In the genomic region with DNA sequence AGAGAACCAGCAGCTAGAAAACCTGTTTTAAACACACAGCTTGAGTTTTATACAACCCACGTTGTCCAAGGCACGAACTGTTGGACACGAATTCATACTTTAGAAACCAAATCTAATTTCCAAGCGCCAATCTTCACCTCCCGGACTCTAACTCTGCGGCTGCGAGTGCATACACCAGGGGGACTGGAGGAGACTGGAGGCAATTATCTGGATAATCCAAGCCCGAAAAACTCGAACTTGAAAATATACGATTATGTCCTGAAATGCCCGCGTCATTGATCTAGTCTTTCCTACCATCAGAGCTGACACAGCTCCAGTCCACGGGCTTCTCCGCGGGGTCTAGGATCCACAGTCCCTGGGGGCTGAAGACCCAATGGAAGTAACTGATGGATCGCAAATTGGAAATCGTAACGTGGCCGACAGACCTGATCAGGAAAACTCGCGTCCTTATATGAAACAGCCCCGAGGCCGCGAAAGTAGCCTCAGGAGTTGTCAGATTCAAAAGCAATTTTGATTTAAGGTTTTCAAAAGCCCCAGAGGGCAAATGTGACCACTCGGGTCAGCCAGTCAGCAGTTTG, we compare ENCODE assay signal across 8 cellular contexts. TPM values are rescaled to one million over a fixed set of nuclear protein-coding genes. Genes with fewer than 3 reads are reported as not detected.
A peak's percentile ranks its signal among the peaks of the same experiment; 100 is the strongest.
DNase-seq lines count a peak whose midpoint lies in the region; ATAC-seq and TF ChIP-seq lines count a peak whose summit lies in the region.

No MANE protein-coding gene starts in this region.

- DNase-seq in Caco-2 = peak in 1 of 2 experiments; percentile 14
- DNase-seq in HuH-7.5 (ENCODE audit: low spot score) = peak; percentile 50
- peak; percentile 10 for DNase-seq in activated CD8-positive, alpha-beta T cell treated with anti-CD3 and anti-CD28 coated beads for 36 hours
- DNase-seq in fibroblast of villous mesenchyme (ENCODE audit: low read depth) = peak; percentile 23
- no peak for DNase-seq in retinal pigment epithelial cell (ENCODE audit: low read depth)
- DNase-seq in DMS153 treated with DMSO at 0.1 percent for 48 hours (lab: John Stamatoyannopoulos, UW; ENCODE audit: unreplicated experiment) = no peak

- H3K27me3 ChIP-seq in Caco-2 (replicated peaks; ENCODE audit: control insufficient read depth, insufficient read depth, low read length) = no peaks in the 10 kb centered on the region; the same call in none of the 2 replicates

- BruUV-seq in Caco-2 (replicated peaks; lab: Mats Ljungman, UMichigan) = no TSS peak

- CTCF ChIA-PET in Caco-2 (lab: Charles Lee) = interaction anchor here (0.6 kb wide), 1 partner anchor 8 kb away, joined by 3 read pairs; no protein-coding TSS in a partner anchor
- CTCF ChIA-PET in activated CD8-positive, alpha-beta T cell treated with anti-CD3 and anti-CD28 coated beads for 36 hours (lab: Charles Lee) = interaction anchor here (0.7 to 1.5 kb wide), 4 partner anchors 8 to 446 kb away, joined by 3 to 5 read pairs (median 4); partner anchors contain the start of gene HDDC2

- no peaks in the 10 kb centered on the region for H3K9me3 ChIP-seq in Caco-2

- ATAC-seq in activated CD8-positive, alpha-beta T cell treated with anti-CD3 and anti-CD28 coated beads for 36 hours = no peak
- ATAC-seq in HG03565 (IDR thresholded peaks at IDR 0.05; ENCODE audit: unreplicated experiment) (no peak), HG03571 (IDR thresholded peaks at IDR 0.05; ENCODE audit: unreplicated experiment) (no peak)

- peaks cover 33% of the 10 kb centered on the region for H3K27me3 Mint-ChIP-seq in Caco-2 (ENCODE audit: insufficient read depth, unreplicated experiment)
- H3K27me3 Mint-ChIP-seq in activated CD8-positive, alpha-beta T cell treated with anti-CD3 and anti-CD28 coated beads for 36 hours = peaks cover 62% of the 10 kb centered on the region

- H3K4me3 ChIP-seq in Caco-2 (ENCODE audit: low read depth, low read length) = peak overlapping the region; percentile 48
- H3K4me3 ChIP-seq in fibroblast of villous mesenchyme (ENCODE audit: low read depth, low read length) = peak overlapping the region; percentile 65
- H3K4me3 ChIP-seq in retinal pigment epithelial cell (ENCODE audit: low read length) = peak overlapping the region; percentile 64

- peaks cover 22% of the 10 kb centered on the region for H3K4me1 Mint-ChIP-seq in Caco-2 (ENCODE audit: low read depth, unreplicated experiment)
- H3K4me1 Mint-ChIP-seq in activated CD8-positive, alpha-beta T cell treated with anti-CD3 and anti-CD28 coated beads for 36 hours (ENCODE audit: low read depth) = peaks cover 27% of the 10 kb centered on the region

- H3K4me3 Mint-ChIP-seq in Caco-2 (ENCODE audit: unreplicated experiment) = peak overlapping the region; percentile 93
- H3K4me3 Mint-ChIP-seq in activated CD8-positive, alpha-beta T cell treated with anti-CD3 and anti-CD28 coated beads for 36 hours = peak overlapping the region; percentile 65

- H3K9me3 Mint-ChIP-seq in Caco-2 (ENCODE audit: unreplicated experiment) = no peaks in the 10 kb centered on the region
- no peaks in the 10 kb centered on the region for H3K9me3 Mint-ChIP-seq in activated CD8-positive, alpha-beta T cell treated with anti-CD3 and anti-CD28 coated beads for 36 hours

- intact Hi-C loops in Caco-2 (cut with micrococcal nuclease; ENCODE audit: unreplicated experiment) = loop anchor here (1.0 kb wide), 1 partner anchor 32 kb away; no protein-coding TSS in a partner anchor
- intact Hi-C loops in activated CD8-positive, alpha-beta T cell treated with anti-CD3 and anti-CD28 coated beads for 36 hours (cut with micrococcal nuclease) = no loop called here

- POLR2A ChIA-PET in Caco-2 (lab: Charles Lee) = no interaction called here
- POLR2A ChIA-PET in activated CD8-positive, alpha-beta T cell treated with anti-CD3 and anti-CD28 coated beads for 36 hours (lab: Charles Lee) = interaction anchor here (0.7 to 1.3 kb wide), 3 partner anchors 32 to 435 kb away, joined by 3 to 7 read pairs (median 3); partner anchors contain the start of gene NCOA7

- H3K27ac Mint-ChIP-seq in Caco-2 (ENCODE audit: unreplicated experiment) = no peak overlapping the region
- H3K27ac Mint-ChIP-seq in activated CD8-positive, alpha-beta T cell treated with anti-CD3 and anti-CD28 coated beads for 36 hours = no peak overlapping the region

- TF ChIP-seq CTCF in Caco-2 (IDR thresholded peaks at IDR 0.05; ENCODE audit: insufficient read depth in 1 of 2, low read depth in 1 of 2, low read length in 1 of 2, severe bottlenecking in 1 of 2, unreplicated experiment in 1 of 2) (no peak), fibroblast of villous mesenchyme (IDR thresholded peaks at IDR 0.05; ENCODE audit: insufficient read depth, low read depth, low read length) (no peak), retinal pigment epithelial cell (conservative IDR thresholded peaks at IDR 0.05; ENCODE audit: low read depth, low read length) (no peak)
- TF ChIP-seq CTCF in activated CD8-positive, alpha-beta T cell treated with anti-CD3 and anti-CD28 coated beads for 36 hours (IDR thresholded peaks at IDR 0.05) = no peak

- no peaks in the 10 kb centered on the region for H3K36me3 Mint-ChIP-seq in Caco-2 (ENCODE audit: insufficient read depth, unreplicated experiment)
- no peaks in the 10 kb centered on the region for H3K36me3 Mint-ChIP-seq in activated CD8-positive, alpha-beta T cell treated with anti-CD3 and anti-CD28 coated beads for 36 hours (ENCODE audit: low read depth)

- peaks cover 11% of the 10 kb centered on the region; the same call in 1 of the 2 replicates for H3K4me1 ChIP-seq in Caco-2

- H3K36me3 ChIP-seq in Caco-2 (ENCODE audit: control insufficient read depth, insufficient read depth, low read length) = no peaks in the 10 kb centered on the region

RNA-seq across cellular contexts. Expression of gene HEY2, which starts 0.8 kb away (rescaled TPM):
- total RNA-seq in Caco-2 (2022) = 0.12 TPM in 1 of 2 replicates, not detected in the other
- total RNA-seq in activated CD8-positive, alpha-beta T cell treated with anti-CD3 and anti-CD28 coated beads for 36 hours = not detected
- 0.32 TPM in 1 of 2 replicates, not detected in the other for total RNA-seq in fibroblast of villous mesenchyme

RNA-seq across cellular contexts. Expression of gene NCOA7, which starts 42.1 kb away (rescaled TPM):
- total RNA-seq in Caco-2 (2022) = 62.0 and 67.9 TPM in 2 replicates
- 10 to 100 TPM; 43.4 to 44.9 TPM for total RNA-seq in activated CD8-positive, alpha-beta T cell treated with anti-CD3 and anti-CD28 coated beads for 36 hours
- 21.6 and 52.7 TPM in 2 replicates for total RNA-seq in fibroblast of villous mesenchyme

Comparison
In these comparisons a context has a peak if more than half of its experiments do, and no peak if none do; other contexts are left out.
1. DNase-seq: peak in HuH-7.5 (single experiment), activated CD8-positive, alpha-beta T cell treated with anti-CD3 and anti-CD28 coated beads for 36 hours (single experiment) and fibroblast of villous mesenchyme (single experiment); none in retinal pigment epithelial cell (single experiment) and DMS153 treated with DMSO at 0.1 percent for 48 hours (single experiment).
2. Peak in every context shown above with its lines, with median percentiles within 50 percentile points of each other: H3K4me3 ChIP-seq.